20 cellular contexts compared by ENCODE assay signal in genomic region chr17:39156491-39156890, GRCh38. TPM values are rescaled to one million over a fixed set of nuclear protein-coding genes. Genes with fewer than 3 reads are reported as not detected.
"Had no signal": no experiment of that assay in that cellular context is flagged by ENCODE, and none has a peak within 500 bp of the region (broad histone marks: within the 10 kb centered on the region; RNA-seq: fewer than 3 reads in every experiment).

No MANE protein-coding gene starts in this region.

- H3K36me3 Mint-ChIP-seq: memory B cell had no signal

- H3K9me3 ChIP-seq: colonic mucosa, left ventricle myocardium inferior, pancreas, sigmoid colon, thoracic aorta had no signal

- H3K27ac ChIP-seq: colonic mucosa, left ventricle myocardium inferior, pancreas, sigmoid colon, thoracic aorta, VCaP had no signal

- DNase-seq: activated CD4-positive, alpha-beta T cell treated with anti-CD3 and anti-CD28 coated beads for 1 hour; activated CD4-positive, alpha-beta T cell treated with anti-CD3 and anti-CD28 coated beads, Interleukin-2, amount 50 U/mL, for 4 hours; activated naive CD4-positive, alpha-beta T cell treated with anti-CD3 and anti-CD28 coated beads, Interleukin-2, amount 10 ng/mL, durations not matched to agents 7 days and 5 days; activated T-cell treated with anti-CD3 and anti-CD28 coated beads for 4 hours; colonic mucosa; hippocampal formation; left ventricle myocardium inferior; pancreas; sigmoid colon; stimulated activated CD4-positive, alpha-beta T cell treated with anti-CD3 and anti-CD28 coated beads, Interleukin-1b, Interleukin-23, amount 100 ng/mL, for 48 hours; T-helper 1 cell had no signal

- H3K4me3 ChIP-seq: colonic mucosa, left ventricle myocardium inferior, pancreas, sigmoid colon, thoracic aorta had no signal

- H3K4me1 ChIP-seq: colonic mucosa had no signal

- H3K4me3 Mint-ChIP-seq: activated naive CD4-positive, alpha-beta T cell treated with anti-CD3 and anti-CD28 coated beads, Interleukin-2, amount 10 ng/mL, durations not matched to agents 7 days and 5 days; memory B cell had no signal

- ATAC-seq: esophagus mucosa, pancreas had no signal

- H3K36me3 ChIP-seq: colonic mucosa, left ventricle myocardium inferior, pancreas, sigmoid colon, thoracic aorta had no signal

- H3K9me3 Mint-ChIP-seq: activated naive CD4-positive, alpha-beta T cell treated with anti-CD3 and anti-CD28 coated beads, Interleukin-2, amount 10 ng/mL, durations not matched to agents 7 days and 5 days; activated T-helper 2 cell treated with anti-CD3 and anti-CD28 coated beads, Interferon-gamma antibody, Interleukin-2, Interleukin-4, amounts not matched to agents 10 μg/mL and 5 μg/mL and 100 μg/mL, durations not matched to agents 14 hours and 24 hours and 36 hours; memory B cell had no signal

- H3K27me3 ChIP-seq: pancreas had no signal

- H3K27ac Mint-ChIP-seq: activated naive CD4-positive, alpha-beta T cell treated with anti-CD3 and anti-CD28 coated beads, Interleukin-2, amount 10 ng/mL, durations not matched to agents 7 days and 5 days; activated T-helper 2 cell treated with anti-CD3 and anti-CD28 coated beads, Interferon-gamma antibody, Interleukin-2, Interleukin-4, amounts not matched to agents 10 μg/mL and 5 μg/mL and 100 μg/mL, durations not matched to agents 14 hours and 24 hours and 36 hours; memory B cell had no signal

RNA-seq across cellular contexts. Expression of gene ARL5C, which starts 9.5 kb away (rescaled TPM):
- total RNA-seq: cardiac septum, colonic mucosa, esophagus mucosa, glomerular endothelial cell, kidney epithelial cell, left ventricle myocardium inferior had no signal
- polyA plus RNA-seq: sigmoid colon, urinary bladder had no signal
